28 cellular contexts compared by ENCODE assay signal in the genomic region with DNA sequence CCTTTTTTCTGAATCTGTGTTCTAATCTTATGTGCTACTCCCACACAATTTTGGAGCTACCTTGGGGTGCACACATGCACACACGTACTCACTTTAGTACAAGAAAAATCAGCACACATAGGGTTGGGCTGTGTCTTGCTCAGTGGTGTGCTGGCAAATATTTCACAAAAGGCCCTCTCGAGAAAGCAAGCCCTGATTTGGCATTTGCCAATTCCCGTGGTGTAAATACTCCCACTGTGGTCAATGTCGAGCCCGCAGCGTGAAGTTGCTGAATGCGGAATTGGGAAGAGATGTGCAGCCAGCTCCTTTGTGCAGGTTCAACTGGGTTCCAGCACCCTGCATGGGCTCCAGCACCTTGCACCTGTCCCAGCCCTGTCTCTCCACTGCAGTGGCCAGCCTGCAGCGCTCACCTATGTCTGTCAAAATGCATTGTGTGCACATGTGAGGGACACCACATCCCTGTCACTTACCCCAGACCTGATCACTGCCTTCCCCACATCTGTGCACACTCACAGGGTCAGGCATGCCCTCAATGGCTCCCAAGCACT.
"Had no signal": no experiment of that assay in that cellular context is flagged by ENCODE, and none has a peak within 500 bp of the region (broad histone marks: within the 10 kb centered on the region; RNA-seq: fewer than 3 reads in every experiment).

No MANE protein-coding gene starts in this region.

- H3K36me3 ChIP-seq: adrenal gland, ascending aorta, Peyer's patch had no signal

- H3K9me3 Mint-ChIP-seq: activated CD4-positive, alpha-beta memory T cell treated with anti-CD3 and anti-CD28 coated beads for 36 hours; activated CD4-positive, alpha-beta T cell treated with anti-CD3 and anti-CD28 coated beads, Interleukin-2, amount 10 ng/mL, durations not matched to agents 7 days and 5 days; activated naive CD4-positive, alpha-beta T cell treated with anti-CD3 and anti-CD28 coated beads, Interleukin-2, amount 10 ng/mL, durations not matched to agents 7 days and 5 days; activated naive CD8-positive, alpha-beta T cell treated with anti-CD3 and anti-CD28 coated beads, Interleukin-2, amount 10 ng/mL, durations not matched to agents 7 days and 5 days; activated T-cell treated with anti-CD3 and anti-CD28 coated beads, Interleukin-2, amount 50 U/mL, for 4 hours; central memory CD8-positive, alpha-beta T cell had no signal

- H3K4me1 ChIP-seq: adrenal gland, ascending aorta, Peyer's patch had no signal

- FAIRE-seq: K562, TTC549 had no signal

- H3K27me3 ChIP-seq: adrenal gland, ascending aorta, Peyer's patch had no signal

- H3K4me1 Mint-ChIP-seq: activated CD4-positive, alpha-beta T cell treated with anti-CD3 and anti-CD28 coated beads, Interleukin-2, amount 10 ng/mL, durations not matched to agents 7 days and 5 days; activated naive CD4-positive, alpha-beta T cell treated with anti-CD3 and anti-CD28 coated beads, Interleukin-2, amount 10 ng/mL, durations not matched to agents 7 days and 5 days; activated naive CD8-positive, alpha-beta T cell treated with anti-CD3 and anti-CD28 coated beads, Interleukin-2, amount 10 ng/mL, durations not matched to agents 7 days and 5 days; central memory CD8-positive, alpha-beta T cell; T-cell had no signal

- H3K9me3 ChIP-seq: adrenal gland, ascending aorta, Peyer's patch had no signal

- H3K4me3 Mint-ChIP-seq: activated CD4-positive, alpha-beta memory T cell treated with anti-CD3 and anti-CD28 coated beads for 36 hours; activated CD4-positive, alpha-beta T cell treated with anti-CD3 and anti-CD28 coated beads, Interleukin-2, amount 10 ng/mL, durations not matched to agents 7 days and 5 days; activated naive CD4-positive, alpha-beta T cell treated with anti-CD3 and anti-CD28 coated beads, Interleukin-2, amount 10 ng/mL, durations not matched to agents 7 days and 5 days; activated naive CD8-positive, alpha-beta T cell treated with anti-CD3 and anti-CD28 coated beads, Interleukin-2, amount 10 ng/mL, durations not matched to agents 7 days and 5 days; activated T-cell treated with anti-CD3 and anti-CD28 coated beads, Interleukin-2, amount 50 U/mL, for 4 hours; central memory CD8-positive, alpha-beta T cell; T-cell had no signal

- H3K27ac ChIP-seq: adrenal gland, ascending aorta, Peyer's patch, VCaP had no signal

- DNase-seq: activated CD4-positive, alpha-beta memory T cell treated with anti-CD3 and anti-CD28 coated beads for 36 hours; activated CD4-positive, alpha-beta T cell treated with anti-CD3 and anti-CD28 coated beads, Interleukin-2, amount 10 ng/mL, durations not matched to agents 7 days and 5 days; activated CD4-positive, CD25-positive, alpha-beta regulatory T cell; activated CD8-positive, alpha-beta memory T cell treated with anti-CD3 and anti-CD28 coated beads for 24 hours; activated gamma-delta T cell treated with Interleukin-2 at 50 U/mL for 16 hours; activated naive CD4-positive, alpha-beta T cell treated with anti-CD3 and anti-CD28 coated beads, Interleukin-2, amount 10 ng/mL, durations not matched to agents 7 days and 5 days; activated T-cell treated with anti-CD3 and anti-CD28 coated beads, Interleukin-2, amount 50 U/mL, for 4 hours; Karpas-422; MM.1S; NCI-H1105; NCI-H1436; NCI-H1694 treated with DMSO at 0.1 percent for 48 hours; NCI-H2081; NCI-H446; NCI-H524; Peyer's patch; SIG-M5; T-cell; T-helper 2 cell; T1000 had no signal

- H3K36me3 Mint-ChIP-seq: activated CD4-positive, alpha-beta memory T cell treated with anti-CD3 and anti-CD28 coated beads for 36 hours; activated naive CD4-positive, alpha-beta T cell treated with anti-CD3 and anti-CD28 coated beads, Interleukin-2, amount 10 ng/mL, durations not matched to agents 7 days and 5 days; activated naive CD8-positive, alpha-beta T cell treated with anti-CD3 and anti-CD28 coated beads, Interleukin-2, amount 10 ng/mL, durations not matched to agents 7 days and 5 days; brain; T-cell had no signal

- H3K27me3 Mint-ChIP-seq: activated CD4-positive, alpha-beta T cell treated with anti-CD3 and anti-CD28 coated beads, Interleukin-2, amount 10 ng/mL, durations not matched to agents 7 days and 5 days had no signal

- H3K4me3 ChIP-seq: adrenal gland, ascending aorta, K562, Peyer's patch had no signal

- ATAC-seq: activated T-cell treated with anti-CD3 and anti-CD28 coated beads, Interleukin-2, amount 50 U/mL, for 4 hours; K562; T-cell had no signal

- H3K27ac Mint-ChIP-seq: activated CD4-positive, alpha-beta memory T cell treated with anti-CD3 and anti-CD28 coated beads for 36 hours; activated CD4-positive, alpha-beta T cell treated with anti-CD3 and anti-CD28 coated beads, Interleukin-2, amount 10 ng/mL, durations not matched to agents 7 days and 5 days; activated naive CD4-positive, alpha-beta T cell treated with anti-CD3 and anti-CD28 coated beads, Interleukin-2, amount 10 ng/mL, durations not matched to agents 7 days and 5 days; activated naive CD8-positive, alpha-beta T cell treated with anti-CD3 and anti-CD28 coated beads, Interleukin-2, amount 10 ng/mL, durations not matched to agents 7 days and 5 days; T-cell had no signal
